23 cellular contexts compared by ENCODE assay signal in the genomic region with DNA sequence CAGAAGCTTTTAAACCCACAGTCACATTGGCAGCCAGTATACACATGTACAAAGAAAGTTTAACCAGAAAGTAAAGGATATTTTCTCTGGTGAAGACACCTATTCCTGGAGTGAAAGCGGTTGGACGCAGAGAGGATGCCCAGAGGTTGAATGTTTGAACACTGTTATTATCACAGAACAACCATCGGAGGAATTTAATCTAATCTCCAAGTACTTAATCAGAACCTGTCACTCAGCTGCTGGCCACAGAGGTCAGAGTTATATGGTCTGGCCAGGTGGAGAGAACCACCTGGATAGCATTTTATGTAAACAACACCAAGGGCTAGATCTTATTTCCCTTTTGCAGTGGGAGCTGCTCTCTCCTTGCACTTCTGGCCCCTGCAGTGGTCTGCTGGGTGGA. TPM values are rescaled to one million over a fixed set of nuclear protein-coding genes. Genes with fewer than 3 reads are reported as not detected.
"Had no signal": no experiment of that assay in that cellular context is flagged by ENCODE, and none has a peak within 500 bp of the region (broad histone marks: within the 10 kb centered on the region; RNA-seq: fewer than 3 reads in every experiment).

No MANE protein-coding gene starts in this region.

- H3K9me3 ChIP-seq: body of pancreas, gastroesophageal sphincter, mucosa of descending colon, testis, upper lobe of left lung had no signal

- H3K27me3 ChIP-seq: body of pancreas, cardiac muscle cell, gastroesophageal sphincter, neural progenitor cell, testis, upper lobe of left lung had no signal

- H3K36me3 ChIP-seq: cardiac muscle cell, neural progenitor cell, upper lobe of left lung had no signal

- H3K4me1 ChIP-seq: gastroesophageal sphincter, neural progenitor cell, testis had no signal

- H3K27ac ChIP-seq: body of pancreas, cardiac muscle cell, epithelial cell of prostate, gastroesophageal sphincter, neural progenitor cell, testis, upper lobe of left lung, WERI-Rb-1 had no signal

- ATAC-seq: activated CD8-positive, alpha-beta T cell treated with anti-CD3 and anti-CD28 coated beads for 36 hours; body of pancreas; gastroesophageal sphincter; mucosa of descending colon; sciatic nerve; stimulated activated memory B cell treated with anti-CD40 and anti-IgM and Interleukin-4, amounts not matched to agents 10 μg/mL and 1 μg/mL and 100 μg/mL, for 72 hours had no signal

- FAIRE-seq: islet of Langerhans, TTC549 had no signal

- DNase-seq: activated CD4-positive, alpha-beta T cell treated with anti-CD3 and anti-CD28 coated beads, Interleukin-2, amount 10 ng/mL, durations not matched to agents 7 days and 5 days; activated CD4-positive, CD25-positive, alpha-beta regulatory T cell treated with anti-CD3 and anti-CD28 coated beads, Interleukin-2, amount 50 U/mL, for 72 hours; activated CD8-positive, alpha-beta T cell treated with anti-CD3 and anti-CD28 coated beads for 36 hours; activated gamma-delta T cell treated with Interleukin-2 at 50 U/mL for 16 hours; anterior cingulate cortex; body of pancreas; head of caudate nucleus; mesendoderm; mucosa of descending colon; posterior cingulate gyrus; stimulated activated CD4-positive, alpha-beta T cell treated with anti-CD3 and anti-CD28 coated beads, Interleukin-15, amount 100 ng/mL, for 24 hours; testis; upper lobe of left lung; WERI-Rb-1 had no signal

- H3K4me3 ChIP-seq: body of pancreas, cardiac muscle cell, gastroesophageal sphincter, mucosa of descending colon, neural progenitor cell, smooth muscle cell, testis, upper lobe of left lung had no signal

RNA-seq across cellular contexts. Expression of gene SPATA46, which starts 29.4 kb away (rescaled TPM):
- polyA plus RNA-seq: cardiac muscle cell, smooth muscle cell had no signal
